15 cellular contexts compared by ENCODE assay signal in the genomic region with DNA sequence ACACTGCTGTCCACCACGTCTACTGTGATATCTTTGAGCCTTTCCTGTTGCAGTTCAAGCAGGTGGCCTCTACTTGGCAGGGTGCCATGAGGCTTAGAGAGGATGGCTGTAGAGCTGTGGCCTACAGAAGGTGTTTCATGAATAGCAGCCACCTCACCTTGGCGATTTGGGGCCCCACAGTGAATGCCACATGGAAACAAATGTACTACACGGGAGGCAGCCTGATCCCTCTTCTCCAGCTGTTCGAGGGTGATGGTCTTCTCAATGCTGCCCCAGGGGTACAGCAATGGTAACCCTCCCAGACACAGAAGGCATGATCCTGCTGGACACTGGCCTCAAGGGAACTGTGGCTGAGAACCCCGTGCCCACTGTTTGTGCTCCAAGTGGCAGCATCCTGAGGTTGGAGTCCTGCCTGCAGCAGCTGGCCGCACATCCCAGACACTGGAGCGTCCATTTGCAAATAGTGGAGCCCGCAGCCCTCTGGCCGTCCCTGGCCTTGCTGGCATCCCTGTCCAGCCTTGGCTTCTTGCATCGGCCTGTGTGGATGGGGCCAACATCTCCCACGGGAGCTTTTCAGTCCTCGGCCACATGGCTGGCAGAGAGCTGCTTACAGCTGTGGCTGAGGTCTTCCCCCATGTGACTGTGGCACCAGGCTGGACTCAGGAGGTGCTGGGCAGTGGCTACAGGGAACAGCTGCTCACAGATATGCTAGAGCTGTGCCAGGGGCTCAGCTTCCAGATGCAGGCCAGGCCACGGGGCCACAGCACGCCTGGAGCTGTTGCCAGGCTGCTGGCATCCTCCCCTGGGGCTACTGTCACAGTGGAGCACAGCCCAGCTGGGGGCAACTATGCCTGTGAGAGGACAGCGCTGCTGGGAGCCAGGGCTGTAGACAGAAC.
DNase-seq lines count a peak whose midpoint lies in the region; ATAC-seq and TF ChIP-seq lines count a peak whose summit lies in the region.
"Had no signal": no experiment of that assay in that cellular context is flagged by ENCODE, and none has a peak within 500 bp of the region (broad histone marks: within the 10 kb centered on the region; RNA-seq: fewer than 3 reads in every experiment).

No MANE protein-coding gene starts in this region.

- no peaks in the 10 kb centered on the region for H3K27me3 ChIP-seq in psoas muscle (ENCODE audit: insufficient read depth in 3 of 3, low read length in 2 of 3)

- no peaks in the 10 kb centered on the region for H3K36me3 ChIP-seq in psoas muscle (ENCODE audit: insufficient read depth in 1 of 2, low read depth in 1 of 2)

- DNase-seq in G401 (ENCODE audit: low spot score), result peak; percentile 14
- peak; percentile 32 for DNase-seq in NCI-H2196 treated with DMSO at 0.1 percent for 48 hours (lab: John Stamatoyannopoulos, UW; ENCODE audit: unreplicated experiment)
- DNase-seq in globus pallidus (ENCODE audit: low spot score), result peak; percentile 99
- peak; percentile 54 to 88 for DNase-seq in psoas muscle
- no peak for DNase-seq in T-helper 9 cell
- no peak for DNase-seq in stimulated activated CD4-positive, alpha-beta T cell treated with anti-CD3 and anti-CD28 coated beads, Interleukin-4, amount 100 ng/mL, for 24 hours
- DNase-seq in NOMO-1 (lab: John Stamatoyannopoulos, UW; ENCODE audit: unreplicated experiment in 2 of 2), result no peak
- DNase-seq: activated CD4-positive, alpha-beta memory T cell treated with anti-CD3 and anti-CD28 coated beads for 36 hours; Caco-2; KBM-7; NK-92 treated with Interleukin-12 subunit alpha and Interleukin-12 subunit beta, amount 100 ng/mL, for 24 hours; T-helper 17 cell had no signal

- no peak overlapping the region for H3K27ac ChIP-seq in psoas muscle

- WGBS in psoas muscle, 3 donors, result 16 to 26% (median 21%) methylated on average over 15 of the region's 15 CpGs

- peaks cover 15% of the 10 kb centered on the region for H3K4me1 ChIP-seq in psoas muscle
- H3K4me1 ChIP-seq: Caco-2 had no signal

- no peak overlapping the region for H3K4me3 ChIP-seq in psoas muscle

- ATAC-seq in psoas muscle, result peak; percentile 85 to 97 (median 95)
- no peak for ATAC-seq in GM18511 (IDR thresholded peaks at IDR 0.05; ENCODE audit: unreplicated experiment)
- ATAC-seq: activated naive CD4-positive, alpha-beta T cell treated with anti-CD3 and anti-CD28 coated beads, Interleukin-2, amount 50 U/mL, for 72 hours; HCT116; T-helper 17 cell had no signal

- no peak for TF ChIP-seq CTCF in psoas muscle (IDR thresholded peaks at IDR 0.05)

- in situ Hi-C loops in G401 (cut with HindIII; ENCODE audit: low sequenced_read_pairs), result no loop called here

- no peaks in the 10 kb centered on the region for H3K9me3 ChIP-seq in psoas muscle
- H3K9me3 ChIP-seq: Caco-2 had no signal

- intact Hi-C loops in psoas muscle (cut with DNase I), result no loop called here

Comparison
In these comparisons a context has a peak if more than half of its experiments do, and no peak if none do; other contexts are left out.
1. DNase-seq: peak in G401 (single experiment), NCI-H2196 treated with DMSO at 0.1 percent for 48 hours (single experiment), globus pallidus (single experiment) and psoas muscle (2 of 2); none in T-helper 9 cell (single experiment), stimulated activated CD4-positive, alpha-beta T cell treated with anti-CD3 and anti-CD28 coated beads, Interleukin-4, amount 100 ng/mL, for 24 hours (single experiment) and NOMO-1 (0 of 2).